2 cellular contexts compared by ENCODE assay signal in genomic region chr9:3912817-3913216, GRCh38.
TF ChIP-seq lines count a peak whose summit lies in the region.

No MANE protein-coding gene starts in this region.

TF ChIP-seq in SK-N-SH, 30 proteins besides CTCF, POLR2A, EP300 and RAD21 (continued from another document):
- TF ChIP-seq REST (IDR thresholded peaks at IDR 0.05; ENCODE audit: low read depth, low read length) (no peak), FOSL2 (IDR thresholded peaks at IDR 0.05; ENCODE audit: borderline replicate concordance, low read depth) (no peak), ELF1 (IDR thresholded peaks at IDR 0.05) (no peak), EZH2phosphoT487 (IDR thresholded peaks at IDR 0.05; ENCODE audit: borderline replicate concordance, low read depth) (no peak), JUND (IDR thresholded peaks at IDR 0.05) (no peak), USF2 (IDR thresholded peaks at IDR 0.05; ENCODE audit: borderline replicate concordance, low read depth, low read length) (no peak), TEAD4 (IDR thresholded peaks at IDR 0.05; ENCODE audit: borderline replicate concordance, insufficient read depth) (no peak), FOXM1 (IDR thresholded peaks at IDR 0.05; ENCODE audit: low read depth) (no peak), RFX5 (IDR thresholded peaks at IDR 0.05; ENCODE audit: low read length) (no peak), USF1 (IDR thresholded peaks at IDR 0.05; ENCODE audit: borderline replicate concordance, low read depth) (no peak), GABPA (IDR thresholded peaks at IDR 0.05; ENCODE audit: low read depth) (no peak), ZBTB33 (IDR thresholded peaks at IDR 0.05; ENCODE audit: borderline replicate concordance, low read depth) (no peak), RXRA (IDR thresholded peaks at IDR 0.05; ENCODE audit: borderline replicate concordance, low read depth) (no peak), NFIC (IDR thresholded peaks at IDR 0.05; ENCODE audit: borderline replicate concordance) (no peak), GATA2 (CRISPR knock-in tag; IDR thresholded peaks at IDR 0.05) (no peak)
TF ChIP-seq in SK-N-SH: peak in this region for 0.

TF ChIP-seq in SK-N-SH treated with all-trans-retinoic acid at 6 μM for 48 hours, 23 proteins besides CTCF, POLR2A, EP300 and RAD21 (continued from another document):
- TF ChIP-seq PATZ1 (CRISPR knock-in tag; IDR thresholded peaks at IDR 0.05; ENCODE audit: borderline replicate concordance) = no peak
- TF ChIP-seq BACH2 (CRISPR knock-in tag; IDR thresholded peaks at IDR 0.05; ENCODE audit: borderline replicate concordance) = no peak
- no peak for TF ChIP-seq TCF4 (CRISPR knock-in tag; IDR thresholded peaks at IDR 0.05; ENCODE audit: borderline replicate concordance)
- no peak for TF ChIP-seq CREB5 (CRISPR knock-in tag; IDR thresholded peaks at IDR 0.05; ENCODE audit: low read depth)
TF ChIP-seq in SK-N-SH treated with all-trans-retinoic acid at 6 μM for 48 hours: peak in this region for 0.
